Comparison of ENCODE assay signal across 1 cellular context in genomic region chr7:45919947-45920542, GRCh38.
TF ChIP-seq lines count a peak whose summit lies in the region.

No MANE protein-coding gene starts in this region.

TF ChIP-seq in H1, 55 proteins besides CTCF, POLR2A, EP300 and RAD21:
- TF ChIP-seq SP1 (IDR thresholded peaks at IDR 0.05; ENCODE audit: low read depth, low read length), result no peak
- no peak for TF ChIP-seq NANOG (IDR thresholded peaks at IDR 0.05; ENCODE audit: insufficient read depth, low read depth, low read length, poor library complexity, severe bottlenecking)
- TF ChIP-seq EZH2 (IDR thresholded peaks at IDR 0.05; ENCODE audit: low read depth, low read length, severe bottlenecking), result peak; percentile 37
- no peak for TF ChIP-seq BRCA1 (IDR thresholded peaks at IDR 0.05; ENCODE audit: low read depth, low read length)
